Comparison of ENCODE assay signal across 9 cellular contexts in genomic region chrX:56783450-56783831, GRCh38. TPM values are rescaled to one million over a fixed set of nuclear protein-coding genes. Genes with fewer than 3 reads are reported as not detected.
DNase-seq lines count a peak whose midpoint lies in the region; ATAC-seq lines count a peak whose summit lies in the region.
"Had no signal": no experiment of that assay in that cellular context is flagged by ENCODE, and none has a peak within 500 bp of the region (broad histone marks: within the 10 kb centered on the region; RNA-seq: fewer than 3 reads in every experiment).

No MANE protein-coding gene starts in this region.

- peak overlapping the region; percentile 61 for H3K4me3 ChIP-seq in BLaER1

- peak overlapping the region; percentile 91 to 97 (median 96) for H3K4me3 Mint-ChIP-seq in IgD-negative memory B cell
- peak overlapping the region in 4 of 10 donors; percentile 91 to 97 (median 94) for H3K4me3 Mint-ChIP-seq in naive thymus-derived CD8-positive, alpha-beta T cell

- H4K20me1 ChIP-seq in BLaER1: no peaks in the 10 kb centered on the region

- H3K27ac ChIP-seq in BLaER1: peak overlapping the region; percentile 87

- H3K9ac ChIP-seq in BLaER1: peak overlapping the region; percentile 77

- H3K4me1 Mint-ChIP-seq in IgD-negative memory B cell: peaks cover 17 to 28% (median 25%) of the 10 kb centered on the region in 3 donors
- peaks cover 22 to 39% (median 34%) of the 10 kb centered on the region in 4 donors for H3K4me1 Mint-ChIP-seq in naive thymus-derived CD8-positive, alpha-beta T cell

- no peaks in the 10 kb centered on the region for H3K27me3 Mint-ChIP-seq in IgD-negative memory B cell
- H3K27me3 Mint-ChIP-seq in naive thymus-derived CD8-positive, alpha-beta T cell: no peaks in the 10 kb centered on the region

- H3K36me3 ChIP-seq in BLaER1: peaks cover 24% of the 10 kb centered on the region

- peaks cover 44% of the 10 kb centered on the region for H3K4me1 ChIP-seq in BLaER1

- peak; percentile 73 for DNase-seq in central memory CD4-positive, alpha-beta T cell
- peak in 3 of 10 donors; percentile 79 to 85 (median 83) for DNase-seq in naive thymus-derived CD8-positive, alpha-beta T cell
- DNase-seq in iPS-NIHi11 (ENCODE audit: low spot score): no peak
- DNase-seq: NCI-H69 had no signal

- peak overlapping the region; percentile 88 for H3K4me2 ChIP-seq in BLaER1

- H3K36me3 Mint-ChIP-seq in IgD-negative memory B cell: no peaks in the 10 kb centered on the region
- H3K36me3 Mint-ChIP-seq in naive thymus-derived CD8-positive, alpha-beta T cell: peaks cover 0 to 14% (median 0%) of the 10 kb centered on the region in 3 donors

- POLR2A ChIA-PET in naive thymus-derived CD8-positive, alpha-beta T cell (lab: Charles Lee): interaction anchor here (1.1 kb wide), 1 partner anchor 29 kb away, joined by 3 read pairs; no protein-coding TSS in a partner anchor

- peak overlapping the region; percentile 85 to 96 (median 92) for H3K27ac Mint-ChIP-seq in IgD-negative memory B cell
- H3K27ac Mint-ChIP-seq in naive thymus-derived CD8-positive, alpha-beta T cell: peak overlapping the region in 7 of 10 donors; percentile 5 to 99 (median 90)

- H3K27me3 ChIP-seq in BLaER1: peaks cover 7% of the 10 kb centered on the region; the same call in 1 of the 2 replicates

- no peaks in the 10 kb centered on the region for H3K9me3 ChIP-seq in BLaER1

- no peaks in the 10 kb centered on the region for H3K9me3 Mint-ChIP-seq in IgD-negative memory B cell
- H3K9me3 Mint-ChIP-seq in naive thymus-derived CD8-positive, alpha-beta T cell: no peaks in the 10 kb centered on the region

- no peak for ATAC-seq in naive thymus-derived CD8-positive, alpha-beta T cell
- ATAC-seq in HG03095 (IDR thresholded peaks at IDR 0.05; ENCODE audit: unreplicated experiment): no peak
- no peak for ATAC-seq in GM21447 (IDR thresholded peaks at IDR 0.05; ENCODE audit: unreplicated experiment)
- ATAC-seq in HG02763 (IDR thresholded peaks at IDR 0.05; ENCODE audit: unreplicated experiment): no peak

RNA-seq across cellular contexts. Expression of gene NBDY, which starts 54.4 kb away (rescaled TPM):
- 59.1 TPM for polyA plus RNA-seq in IgD-negative memory B cell
- total RNA-seq in naive thymus-derived CD8-positive, alpha-beta T cell: 10 to 100 TPM; 30.9 to 34.3 TPM
- 10 to 100 TPM; 64.3 to 91.9 (median 73.0) TPM for polyA plus RNA-seq in naive thymus-derived CD8-positive, alpha-beta T cell
